ENCODE assay signal across 14 cellular contexts in genomic region chr9:19087601-19088000, GRCh38. TPM values are rescaled to one million over a fixed set of nuclear protein-coding genes. Genes with fewer than 3 reads are reported as not detected.
DNase-seq lines count a peak whose midpoint lies in the region; ATAC-seq, FAIRE-seq and TF ChIP-seq lines count a peak whose summit lies in the region.
"Had no signal": no experiment of that assay in that cellular context is flagged by ENCODE, and none has a peak within 500 bp of the region (broad histone marks: within the 10 kb centered on the region; RNA-seq: fewer than 3 reads in every experiment).

No MANE protein-coding gene starts in this region.

- in situ Hi-C loops in HepG2 (cut with HindIII; ENCODE audit: extremely low pct_ligation_motif_present, low pct_unique_long_range_greater_than_20kb): loop anchor here (25.0 kb wide), 1 partner anchor 275 kb away; no protein-coding TSS in a partner anchor

- no peak overlapping the region for H4K8ac ChIP-seq in neuronal stem cell (ENCODE audit: low read depth, low read length)

- H3K4me3 ChIP-seq in HepG2 (replicated peaks in 1 of 3; ENCODE audit: insufficient read depth in 1 of 3, low read depth in 2 of 3, low read length in 3 of 3): no peak overlapping the region
- H3K4me3 ChIP-seq in right lobe of liver: no peak overlapping the region
- no peak overlapping the region for H3K4me3 ChIP-seq in upper lobe of right lung
- H3K4me3 ChIP-seq in neuronal stem cell (ENCODE audit: low read length in 2 of 2): no peak overlapping the region

- H3K4ac ChIP-seq in neuronal stem cell (ENCODE audit: low read length): no peak overlapping the region

- H2BK5ac ChIP-seq in neuronal stem cell (ENCODE audit: low read length): no peak overlapping the region

- H3K36me3 ChIP-seq in HepG2 (replicated peaks in 1 of 2; ENCODE audit: control insufficient read depth in 1 of 2, insufficient read depth in 2 of 2, low read length in 2 of 2) (peaks cover 12 to 66% of the 10 kb centered on the region in 2 experiments; a peak in 4 of 5 replicates), right lobe of liver (peaks cover 5 to 44% (median 17%) of the 10 kb centered on the region in 4 donors), upper lobe of right lung (peaks cover 69% of the 10 kb centered on the region), neuronal stem cell (replicated peaks in 1 of 2; ENCODE audit: control insufficient read depth in 2 of 2, insufficient read depth in 2 of 2, low read length in 2 of 2) (peaks cover 24 to 94% of the 10 kb centered on the region in 2 donors)

- no peak for FAIRE-seq in HepG2 (lab: Jason Lieb, UNC)
- FAIRE-seq in D721Med (lab: Jason Lieb, UNC): no peak
- FAIRE-seq: A204.1 had no signal

- H3K27me3 ChIP-seq in HepG2 (ENCODE audit: control insufficient read depth in 1 of 2, insufficient read depth in 2 of 2, low read length in 2 of 2) (no peaks in the 10 kb centered on the region), right lobe of liver (no peaks in the 10 kb centered on the region), upper lobe of right lung (no peaks in the 10 kb centered on the region), neuronal stem cell (ENCODE audit: control insufficient read depth in 3 of 3, insufficient read depth in 3 of 3, low read depth in 1 of 3, low read length in 3 of 3) (no peaks in the 10 kb centered on the region)

- TF ChIP-seq POLR2A in HepG2 (IDR thresholded peaks at IDR 0.05; ENCODE audit: insufficient read depth in 1 of 2, low read depth in 2 of 2, low read length in 2 of 2): no peak
- TF ChIP-seq POLR2A in right lobe of liver (IDR thresholded peaks at IDR 0.05): no peak

- ATAC-seq in HepG2 (peak; percentile 69), right lobe of liver (no peak), upper lobe of right lung (peak; percentile 56)

- H3K4me1 ChIP-seq in HepG2 (ENCODE audit: insufficient read depth, low read length) (peaks cover 13% of the 10 kb centered on the region), right lobe of liver (no peaks in the 10 kb centered on the region), upper lobe of right lung (no peaks in the 10 kb centered on the region), neuronal stem cell (ENCODE audit: control insufficient read depth in 2 of 2, insufficient read depth in 1 of 2, low read depth in 1 of 2, low read length in 2 of 2) (no peaks in the 10 kb centered on the region)

- H3K79me2 ChIP-seq in HepG2 (ENCODE audit: insufficient read depth, low read length): no peaks in the 10 kb centered on the region

- H2BK120ac ChIP-seq in neuronal stem cell (ENCODE audit: low read depth, low read length): no peak overlapping the region

- CTCF ChIA-PET in HepG2 (lab: Yijun Ruan, JAX; ENCODE audit: low intra/inter-chr PET ratio, low total read pairs): no interaction called here

- TF ChIP-seq CTCF in HepG2 (CRISPR knock-in tag; IDR thresholded peaks at IDR 0.05) (no peak), right lobe of liver (IDR thresholded peaks at IDR 0.05) (no peak), upper lobe of right lung (IDR thresholded peaks at IDR 0.05) (no peak), D721Med (IDR thresholded peaks at IDR 0.05; ENCODE audit: insufficient read depth, missing control alignments) (no peak)

- no peak overlapping the region for H3K9ac ChIP-seq in HepG2 (ENCODE audit: insufficient read depth, low read depth, low read length)
- H3K9ac ChIP-seq in neuronal stem cell (ENCODE audit: low read depth, low read length, poor library complexity): no peak overlapping the region

- H3K27ac ChIP-seq in HepG2 (ENCODE audit: extremely low read length, insufficient read depth, low read length): no peak overlapping the region
- H3K27ac ChIP-seq in right lobe of liver: no peak overlapping the region
- H3K27ac ChIP-seq in upper lobe of right lung: no peak overlapping the region
- no peak overlapping the region for H3K27ac ChIP-seq in neuronal stem cell (replicated peaks; ENCODE audit: low read length)

- no peak overlapping the region for H2AK5ac ChIP-seq in neuronal stem cell (ENCODE audit: low read depth, low read length)

- TF ChIP-seq RAD21 in HepG2 (CRISPR knock-in tag; IDR thresholded peaks at IDR 0.05): no peak

- H3K4me2 ChIP-seq in HepG2 (ENCODE audit: low read depth, low read length) (no peak overlapping the region), neuronal stem cell (ENCODE audit: insufficient read depth, low read length, poor library complexity, severe bottlenecking) (no peak overlapping the region)

- H3K79me1 ChIP-seq in neuronal stem cell (ENCODE audit: low read depth, low read length): no peaks in the 10 kb centered on the region

- 63% methylated on average over 2 of the region's 2 CpGs for WGBS in HepG2 (ENCODE audit: low lambda C conversion rate)
- WGBS in right lobe of liver (ENCODE audit: insufficient coverage, low coverage, low lambda C conversion rate, missing lambda C conversion rate): 85% methylated on average over 2 of the region's 2 CpGs
- no CpG with 5 or more reads among the region's 2 CpGs for WGBS in neuronal stem cell (ENCODE audit: extremely low coverage in 2 of 2, insufficient read length in 2 of 2, insufficient replicate concordance in 1 of 2), 2 donors

- no peak overlapping the region for H4K91ac ChIP-seq in neuronal stem cell (ENCODE audit: low read depth, low read length, poor library complexity)

- H3K14ac ChIP-seq in neuronal stem cell (ENCODE audit: low read length): no peak overlapping the region

- no peaks in the 10 kb centered on the region for H4K20me1 ChIP-seq in HepG2 (ENCODE audit: insufficient read depth, low read length)

- DNase-seq in HepG2 (ENCODE audit: low spot score) (peak; percentile 53), right lobe of liver (no peak), astrocyte of the hippocampus (ENCODE audit: low read depth, low spot score) (peak; percentile 18), foreskin melanocyte (peak; percentile 95), upper lobe of right lung (no peak), neuronal stem cell (ENCODE audit: low spot score) (no peak), NCI-H526 (lab: John Stamatoyannopoulos, UW) (no peak), D721Med (ENCODE audit: insufficient read length, low spot score) (no peak)
- DNase-seq: CD8-positive, alpha-beta memory T cell; midbrain; NCI-H1048; NCI-H2171 treated with DMSO at 0.1 percent for 48 hours had no signal

- H2BK12ac ChIP-seq in neuronal stem cell (ENCODE audit: low read length): no peak overlapping the region

- TF ChIP-seq EP300 in HepG2 (IDR thresholded peaks at IDR 0.05; ENCODE audit: low read depth in 2 of 2, low read length in 2 of 2): peak in 1 of 2 experiments; percentile 19; a peak in 1 of 4 replicates
- TF ChIP-seq EP300 in HepG2 (CRISPR knock-in tag; IDR thresholded peaks at IDR 0.05; ENCODE audit: borderline replicate concordance): no peak

- POLR2A ChIA-PET in HepG2 (lab: Yijun Ruan, JAX): interaction anchor here (1.0 to 1.1 kb wide), 2 partner anchors 27 to 86 kb away, joined by 3 to 4 read pairs; no protein-coding TSS in a partner anchor

- no peak overlapping the region for H2AFZ ChIP-seq in HepG2 (ENCODE audit: low read length)
- no peak overlapping the region for H2AFZ ChIP-seq in neuronal stem cell (ENCODE audit: low read length)

- H3K9me3 ChIP-seq in HepG2 (ENCODE audit: low read length): no peaks in the 10 kb centered on the region
- H3K9me3 ChIP-seq in right lobe of liver: no peaks in the 10 kb centered on the region
- no peaks in the 10 kb centered on the region for H3K9me3 ChIP-seq in upper lobe of right lung
- no peaks in the 10 kb centered on the region for H3K9me3 ChIP-seq in neuronal stem cell (replicated peaks in 1 of 2; ENCODE audit: control insufficient read depth in 2 of 2, insufficient read depth in 1 of 2, low read depth in 1 of 2, low read length in 2 of 2)

- no peak overlapping the region for H2BK15ac ChIP-seq in neuronal stem cell (ENCODE audit: low read length)

- H3K23ac ChIP-seq in neuronal stem cell (ENCODE audit: low read depth, low read length, poor library complexity): no peak overlapping the region

- intact Hi-C loops in HepG2 (cut with micrococcal nuclease; ENCODE audit: unreplicated experiment) (loop anchor here (5.0 kb wide), 1 partner anchor 370 kb away; no protein-coding TSS in a partner anchor), right lobe of liver (cut with DNase I) (no loop called here), upper lobe of right lung (cut with DNase I) (no loop called here)

- BruUV-seq in HepG2 (replicated peaks; lab: Mats Ljungman, UMichigan): no TSS peak

- no peak overlapping the region for H3K18ac ChIP-seq in neuronal stem cell (ENCODE audit: low read length)

RNA-seq across cellular contexts. Expression of gene HAUS6, which starts 15.1 kb away (rescaled TPM):
- 31.1 and 51.3 TPM in 2 replicates for total RNA-seq in HepG2 (2016; rRNA removed; fragmentation: Illumina TruSeq; extraction: Trizol)
- 8.8 and 9.4 TPM in 2 replicates for total RNA-seq in HepG2 (2016; cell fraction: cytosol; rRNA removed; fragmentation: Illumina TruSeq; extraction: Trizol; ENCODE audit: low read depth)
- total RNA-seq in HepG2 (2016; cell fraction: insoluble cytoplasmic fraction; rRNA removed; fragmentation: Illumina TruSeq; extraction: Trizol): 28.3 and 49.0 TPM in 2 replicates
- total RNA-seq in HepG2 (2016; cell fraction: membrane; rRNA removed; fragmentation: Illumina TruSeq; extraction: Trizol): 13.2 and 16.4 TPM in 2 replicates
- 28.7 and 30.6 TPM in 2 replicates for total RNA-seq in HepG2 (2016; cell fraction: nucleus; rRNA removed; fragmentation: Illumina TruSeq; extraction: Trizol)
- polyA plus RNA-seq in HepG2 (2011; rRNA removed): 6.2 and 9.8 TPM in 2 replicates
- polyA plus RNA-seq in HepG2 (2011; cell fraction: cytosol; rRNA removed): 3.9 and 4.5 TPM in 2 replicates
- 5.5 and 6.2 TPM in 2 replicates for polyA plus RNA-seq in HepG2 (2011; cell fraction: nucleus; rRNA removed)
- 8.1 and 13.3 TPM in 2 replicates for polyA plus RNA-seq in HepG2 (2012)
- 0.77 and 1.1 TPM in 2 replicates for polyA plus RNA-seq in HepG2 (2016; cell fraction: cytosol; fragmentation: Illumina TruSeq; extraction: Trizol; ENCODE audit: low read depth)
- polyA plus RNA-seq in HepG2 (2016; cell fraction: insoluble cytoplasmic fraction; fragmentation: Illumina TruSeq; extraction: Trizol; ENCODE audit: low read depth): 25.0 and 27.9 TPM in 2 replicates
- polyA plus RNA-seq in HepG2 (2016; cell fraction: membrane; fragmentation: Illumina TruSeq; extraction: Trizol; ENCODE audit: low read depth): 3.1 and 3.4 TPM in 2 replicates
- 36.4 and 41.0 TPM in 2 replicates for polyA plus RNA-seq in HepG2 (2016; cell fraction: nucleus; fragmentation: Illumina TruSeq; extraction: Trizol; ENCODE audit: insufficient read depth, low read depth)
- 10.4 and 16.3 TPM in 2 replicates for polyA minus RNA-seq in HepG2 (2011; rRNA and poly(A)+ RNA removed; ENCODE audit: low replicate concordance)
- polyA minus RNA-seq in HepG2 (2011; cell fraction: cytosol; rRNA and poly(A)+ RNA removed): 9.9 and 12.0 TPM in 2 replicates
- polyA minus RNA-seq in HepG2 (2011; cell fraction: nucleus; rRNA and poly(A)+ RNA removed): 21.0 and 21.8 TPM in 2 replicates
- total RNA-seq in right lobe of liver: 1 to 10 TPM; 2.9 to 8.1 (median 4.3) TPM
- 5.8 TPM for total RNA-seq in upper lobe of right lung
- 26.0 TPM for polyA plus RNA-seq in neuronal stem cell (2013, experiment 1 of 2)
- polyA plus RNA-seq in neuronal stem cell (2013, experiment 2 of 2): 26.1 TPM

RNA-seq across cellular contexts. Expression of gene RRAGA, which starts 38.4 kb away (rescaled TPM):
- total RNA-seq in HepG2 (2016; rRNA removed; fragmentation: Illumina TruSeq; extraction: Trizol) (37.5 and 56.9 TPM in 2 replicates), right lobe of liver (10 to 100 TPM; 34.3 to 47.0 (median 38.9) TPM), upper lobe of right lung (71.4 TPM)
- total RNA-seq in HepG2 (2016; cell fraction: cytosol; rRNA removed; fragmentation: Illumina TruSeq; extraction: Trizol; ENCODE audit: low read depth): 6.6 and 6.8 TPM in 2 replicates
- total RNA-seq in HepG2 (2016; cell fraction: insoluble cytoplasmic fraction; rRNA removed; fragmentation: Illumina TruSeq; extraction: Trizol): 38.7 and 57.2 TPM in 2 replicates
- total RNA-seq in HepG2 (2016; cell fraction: membrane; rRNA removed; fragmentation: Illumina TruSeq; extraction: Trizol): 18.8 and 19.2 TPM in 2 replicates
- total RNA-seq in HepG2 (2016; cell fraction: nucleus; rRNA removed; fragmentation: Illumina TruSeq; extraction: Trizol): 22.5 and 23.0 TPM in 2 replicates
- 81.5 and 118 TPM in 2 replicates for polyA plus RNA-seq in HepG2 (2011; rRNA removed)
- polyA plus RNA-seq in HepG2 (2011; cell fraction: cytosol; rRNA removed): 92.8 and 95.4 TPM in 2 replicates
- polyA plus RNA-seq in HepG2 (2011; cell fraction: nucleus; rRNA removed): 23.1 and 24.7 TPM in 2 replicates
- polyA plus RNA-seq in HepG2 (2012): 56.3 and 67.6 TPM in 2 replicates
- 7.6 and 7.7 TPM in 2 replicates for polyA plus RNA-seq in HepG2 (2016; cell fraction: cytosol; fragmentation: Illumina TruSeq; extraction: Trizol; ENCODE audit: low read depth)
- polyA plus RNA-seq in HepG2 (2016; cell fraction: insoluble cytoplasmic fraction; fragmentation: Illumina TruSeq; extraction: Trizol; ENCODE audit: low read depth): 108 TPM in 2 replicates
- polyA plus RNA-seq in HepG2 (2016; cell fraction: membrane; fragmentation: Illumina TruSeq; extraction: Trizol; ENCODE audit: low read depth): 15.3 and 17.5 TPM in 2 replicates
- polyA plus RNA-seq in HepG2 (2016; cell fraction: nucleus; fragmentation: Illumina TruSeq; extraction: Trizol; ENCODE audit: insufficient read depth, low read depth): 47.7 and 50.3 TPM in 2 replicates
- 51.0 and 104 TPM in 2 replicates for polyA minus RNA-seq in HepG2 (2011; rRNA and poly(A)+ RNA removed; ENCODE audit: low replicate concordance)
- polyA minus RNA-seq in HepG2 (2011; cell fraction: cytosol; rRNA and poly(A)+ RNA removed): 52.6 and 58.3 TPM in 2 replicates
- 32.3 and 32.6 TPM in 2 replicates for polyA minus RNA-seq in HepG2 (2011; cell fraction: nucleus; rRNA and poly(A)+ RNA removed)
- 43.7 TPM for polyA plus RNA-seq in neuronal stem cell (2013, experiment 1 of 2)
- polyA plus RNA-seq in neuronal stem cell (2013, experiment 2 of 2): 41.3 TPM

RNA-seq across cellular contexts. Expression of gene PLIN2, which starts 39.7 kb away (rescaled TPM):
- 173 and 246 TPM in 2 replicates for total RNA-seq in HepG2 (2016; rRNA removed; fragmentation: Illumina TruSeq; extraction: Trizol)
- total RNA-seq in HepG2 (2016; cell fraction: cytosol; rRNA removed; fragmentation: Illumina TruSeq; extraction: Trizol; ENCODE audit: low read depth): 50.1 and 56.5 TPM in 2 replicates
- 166 and 239 TPM in 2 replicates for total RNA-seq in HepG2 (2016; cell fraction: insoluble cytoplasmic fraction; rRNA removed; fragmentation: Illumina TruSeq; extraction: Trizol)
- total RNA-seq in HepG2 (2016; cell fraction: membrane; rRNA removed; fragmentation: Illumina TruSeq; extraction: Trizol): 84.9 and 96.5 TPM in 2 replicates
- total RNA-seq in HepG2 (2016; cell fraction: nucleus; rRNA removed; fragmentation: Illumina TruSeq; extraction: Trizol): 91.2 and 93.1 TPM in 2 replicates
- polyA plus RNA-seq in HepG2 (2011; rRNA removed): 822 and 951 TPM in 2 replicates
- polyA plus RNA-seq in HepG2 (2011; cell fraction: cytosol; rRNA removed): 1,188 and 1,378 TPM in 2 replicates
- polyA plus RNA-seq in HepG2 (2011; cell fraction: nucleus; rRNA removed): 444 and 605 TPM in 2 replicates
- polyA plus RNA-seq in HepG2 (2012): 656 and 669 TPM in 2 replicates
- 43.1 and 46.9 TPM in 2 replicates for polyA plus RNA-seq in HepG2 (2016; cell fraction: cytosol; fragmentation: Illumina TruSeq; extraction: Trizol; ENCODE audit: low read depth)
- 237 and 238 TPM in 2 replicates for polyA plus RNA-seq in HepG2 (2016; cell fraction: insoluble cytoplasmic fraction; fragmentation: Illumina TruSeq; extraction: Trizol; ENCODE audit: low read depth)
- polyA plus RNA-seq in HepG2 (2016; cell fraction: membrane; fragmentation: Illumina TruSeq; extraction: Trizol; ENCODE audit: low read depth): 58.7 and 59.1 TPM in 2 replicates
- polyA plus RNA-seq in HepG2 (2016; cell fraction: nucleus; fragmentation: Illumina TruSeq; extraction: Trizol; ENCODE audit: insufficient read depth, low read depth): 110 and 124 TPM in 2 replicates
- polyA minus RNA-seq in HepG2 (2011; rRNA and poly(A)+ RNA removed; ENCODE audit: low replicate concordance): 19.7 and 3,602 TPM in 2 replicates
- 634 and 723 TPM in 2 replicates for polyA minus RNA-seq in HepG2 (2011; cell fraction: cytosol; rRNA and poly(A)+ RNA removed)
- 230 and 413 TPM in 2 replicates for polyA minus RNA-seq in HepG2 (2011; cell fraction: nucleus; rRNA and poly(A)+ RNA removed)
- total RNA-seq in right lobe of liver: 1,000 to 10,000 TPM in 2 of 6 experiments, 100 to 1,000 TPM in 4; 151 to 2,070 (median 532) TPM
- 231 TPM for total RNA-seq in upper lobe of right lung
- 60.1 TPM for polyA plus RNA-seq in neuronal stem cell (2013, experiment 1 of 2)
- 58.0 TPM for polyA plus RNA-seq in neuronal stem cell (2013, experiment 2 of 2)

RNA-seq across cellular contexts. Expression of gene SAXO1, which starts 54.6 kb away (rescaled TPM):
- total RNA-seq in HepG2 (2016; rRNA removed; fragmentation: Illumina TruSeq; extraction: Trizol) (not detected in 2 replicates), right lobe of liver (under 1 TPM in 1 of 6 experiments, not detected in 5; 0.15 TPM), upper lobe of right lung (0.12 TPM)
- total RNA-seq in HepG2 (2016; cell fraction: cytosol; rRNA removed; fragmentation: Illumina TruSeq; extraction: Trizol; ENCODE audit: low read depth): not detected in 2 replicates
- total RNA-seq in HepG2 (2016; cell fraction: insoluble cytoplasmic fraction; rRNA removed; fragmentation: Illumina TruSeq; extraction: Trizol): not detected in 2 replicates
- 0.03 TPM in 1 of 2 replicates, not detected in the other for total RNA-seq in HepG2 (2016; cell fraction: membrane; rRNA removed; fragmentation: Illumina TruSeq; extraction: Trizol)
- not detected in 2 replicates for total RNA-seq in HepG2 (2016; cell fraction: nucleus; rRNA removed; fragmentation: Illumina TruSeq; extraction: Trizol)
- polyA plus RNA-seq in HepG2 (2011; rRNA removed): not detected in 2 replicates
- 0.04 TPM in 1 of 2 replicates, not detected in the other for polyA plus RNA-seq in HepG2 (2011; cell fraction: cytosol; rRNA removed)
- polyA plus RNA-seq in HepG2 (2011; cell fraction: nucleus; rRNA removed): 0.07 and 0.29 TPM in 2 replicates
- not detected in 2 replicates for polyA plus RNA-seq in HepG2 (2012)
- not detected in 2 replicates for polyA plus RNA-seq in HepG2 (2016; cell fraction: cytosol; fragmentation: Illumina TruSeq; extraction: Trizol; ENCODE audit: low read depth)
- polyA plus RNA-seq in HepG2 (2016; cell fraction: insoluble cytoplasmic fraction; fragmentation: Illumina TruSeq; extraction: Trizol; ENCODE audit: low read depth): not detected in 2 replicates
- not detected in 2 replicates for polyA plus RNA-seq in HepG2 (2016; cell fraction: membrane; fragmentation: Illumina TruSeq; extraction: Trizol; ENCODE audit: low read depth)
- polyA plus RNA-seq in HepG2 (2016; cell fraction: nucleus; fragmentation: Illumina TruSeq; extraction: Trizol; ENCODE audit: insufficient read depth, low read depth): not detected in 2 replicates
- 0.02 TPM in 1 of 2 replicates, not detected in the other for polyA minus RNA-seq in HepG2 (2011; rRNA and poly(A)+ RNA removed; ENCODE audit: low replicate concordance)
- polyA minus RNA-seq in HepG2 (2011; cell fraction: cytosol; rRNA and poly(A)+ RNA removed): not detected in 2 replicates
- 0.13 and 0.37 TPM in 2 replicates for polyA minus RNA-seq in HepG2 (2011; cell fraction: nucleus; rRNA and poly(A)+ RNA removed)
- polyA plus RNA-seq in neuronal stem cell (2013, experiment 1 of 2): 0.31 TPM
- polyA plus RNA-seq in neuronal stem cell (2013, experiment 2 of 2): 0.37 TPM
- total RNA-seq: CD8-positive, alpha-beta memory T cell; osteocyte had no signal
- polyA plus RNA-seq: CD8-positive, alpha-beta memory T cell had no signal

Comparison
In these comparisons a context has a peak if more than half of its experiments do, and no peak if none do; other contexts are left out.
1. ATAC-seq: peak in HepG2 (single experiment) and upper lobe of right lung (single experiment); none in right lobe of liver (0 of 4).
2. DNase-seq: peak in HepG2 (single experiment), astrocyte of the hippocampus (single experiment) and foreskin melanocyte (single experiment); none in right lobe of liver (0 of 3), upper lobe of right lung (single experiment), neuronal stem cell (single experiment), NCI-H526 (0 of 2) and D721Med (single experiment).